ENCODE assay signal across 8 cellular contexts in genomic region chr9:108934323-108934885, GRCh38. TPM values are rescaled to one million over a fixed set of nuclear protein-coding genes. Genes with fewer than 3 reads are reported as not detected.
DNase-seq lines count a peak whose midpoint lies in the region; ATAC-seq and TF ChIP-seq lines count a peak whose summit lies in the region.

Gene ABITRAM (plus strand): TSS chr9:108934400. CDS start chr9:108934487, 87 bp downstream.

- H3K4me1 Mint-ChIP-seq in activated naive CD8-positive, alpha-beta T cell treated with anti-CD3 and anti-CD28 coated beads, Interleukin-2, amount 10 ng/mL, durations not matched to agents 7 days and 5 days, result peaks cover 15% of the 10 kb centered on the region

- H3K27me3 ChIP-seq in HAP-1 (ENCODE audit: low read depth) (no peaks in the 10 kb centered on the region), MM.1S (replicated peaks; ENCODE audit: insufficient read depth, low read length) (no peaks in the 10 kb centered on the region), SK-N-SH (ENCODE audit: insufficient read depth) (no peaks in the 10 kb centered on the region), ovary (no peaks in the 10 kb centered on the region), thyroid gland (no peaks in the 10 kb centered on the region)

- TF ChIP-seq POLR2A in ovary (IDR thresholded peaks at IDR 0.05), result peak; percentile 6
- no peak for TF ChIP-seq POLR2A in thyroid gland (IDR thresholded peaks at IDR 0.05)

- H4K20me1 ChIP-seq in MM.1S (ENCODE audit: insufficient read depth, low read length) (no peaks in the 10 kb centered on the region), SK-N-SH (ENCODE audit: insufficient read depth) (no peaks in the 10 kb centered on the region)

- POLR2A ChIA-PET in SK-N-SH (lab: Yijun Ruan, JAX), result interaction anchor here (0.8 kb wide), 1 partner anchor 8 kb away, joined by 3 read pairs; no protein-coding TSS in a partner anchor
- POLR2A ChIA-PET in activated naive CD8-positive, alpha-beta T cell treated with anti-CD3 and anti-CD28 coated beads, Interleukin-2, amount 10 ng/mL, durations not matched to agents 7 days and 5 days (lab: Charles Lee), result interaction anchor here (0.5 to 1.2 kb wide), 3 partner anchors 79 to 1632 kb away, joined by 3 read pairs; partner anchors contain the start of gene TMEM245

- DNase-seq in GDM1 (lab: John Stamatoyannopoulos, UW) (peak; percentile 82), HAP-1 (ENCODE audit: low spot score in 2 of 2) (peak; percentile 79 to 80), MM.1S (peak; percentile 88), SK-N-SH (peak; percentile 96), Right ventricle myocardium inferior (ENCODE audit: missing footprints) (peak; percentile 91), ovary (peak; percentile 70 to 85 (median 77)), thyroid gland (peak; percentile 73 to 75)
- peak; percentile 84 for DNase-seq in activated naive CD8-positive, alpha-beta T cell treated with anti-CD3 and anti-CD28 coated beads, Interleukin-2, amount 10 ng/mL, durations not matched to agents 7 days and 5 days

- H3F3A ChIP-seq in MM.1S (ENCODE audit: insufficient read depth, low read length) (peaks cover 14% of the 10 kb centered on the region), SK-N-SH (replicated peaks; ENCODE audit: insufficient read depth) (peaks cover 7% of the 10 kb centered on the region)

- H3K4me3 Mint-ChIP-seq in activated naive CD8-positive, alpha-beta T cell treated with anti-CD3 and anti-CD28 coated beads, Interleukin-2, amount 10 ng/mL, durations not matched to agents 7 days and 5 days, result peak within 1 kb of the TSS; percentile 97

- peaks cover 19% of the 10 kb centered on the region for H3K4me1 ChIP-seq in HAP-1
- 0 out of 2 replicates have a peak, but pooled peaks cover 11% of the 10 kb centered on the region for H3K4me1 ChIP-seq in MM.1S (ENCODE audit: low read length)
- H3K4me1 ChIP-seq in SK-N-SH (ENCODE audit: control insufficient read depth in 1 of 2, insufficient read depth in 2 of 2, low read depth in 1 of 2, low read length in 1 of 2), result peaks cover 8 to 9% of the 10 kb centered on the region in 2 experiments; a peak in 3 of 4 replicates
- H3K4me1 ChIP-seq in ovary (ENCODE audit: insufficient read depth), result peaks cover 5% of the 10 kb centered on the region
- H3K4me1 ChIP-seq in thyroid gland, result peaks cover 15 to 48% of the 10 kb centered on the region in 2 donors

- H2AFZ ChIP-seq in MM.1S (ENCODE audit: low read length), result peak within 1 kb of the TSS; percentile 85
- H2AFZ ChIP-seq in SK-N-SH (ENCODE audit: low read depth), result peak within 1 kb of the TSS; percentile 82

- peak within 1 kb of the TSS; percentile 85 for H3K9ac ChIP-seq in MM.1S (ENCODE audit: low read length)
- H3K9ac ChIP-seq in SK-N-SH, result peak within 1 kb of the TSS; percentile 72

- H3K9me2 ChIP-seq in MM.1S (replicated peaks; ENCODE audit: insufficient read depth, low read length), result no peaks in the 10 kb centered on the region
- no peaks in the 10 kb centered on the region for H3K9me2 ChIP-seq in SK-N-SH

- H3K9me3 ChIP-seq in HAP-1 (no peaks in the 10 kb centered on the region), MM.1S (replicated peaks; ENCODE audit: insufficient read depth, low read length) (no peaks in the 10 kb centered on the region), SK-N-SH (no peaks in the 10 kb centered on the region), ovary (no peaks in the 10 kb centered on the region), thyroid gland (no peaks in the 10 kb centered on the region)

- no peak for TF ChIP-seq RAD21 in SK-N-SH (IDR thresholded peaks at IDR 0.05; ENCODE audit: low read length)

- 0 out of 4 replicates have a peak, but pooled peaks of 1 of the 2 experiments have one; percentile 11 for TF ChIP-seq EP300 in SK-N-SH (IDR thresholded peaks at IDR 0.05; ENCODE audit: borderline replicate concordance in 1 of 2, low read depth in 1 of 2, low read length in 1 of 2)
- no peak for TF ChIP-seq EP300 in ovary (IDR thresholded peaks at IDR 0.05)

- H3K79me2 ChIP-seq in MM.1S (ENCODE audit: low read length), result peaks cover 45% of the 10 kb centered on the region
- peaks cover 58% of the 10 kb centered on the region for H3K79me2 ChIP-seq in SK-N-SH (ENCODE audit: insufficient read depth)

- H3K36me3 ChIP-seq in HAP-1 (replicated peaks), result peaks cover 13% of the 10 kb centered on the region
- H3K36me3 ChIP-seq in MM.1S (replicated peaks; ENCODE audit: insufficient read depth, low read length), result no peaks in the 10 kb centered on the region; the same call in 1 of the 2 replicates
- peaks cover 25 to 38% of the 10 kb centered on the region in 2 experiments for H3K36me3 ChIP-seq in SK-N-SH (replicated peaks in 1 of 2; ENCODE audit: control insufficient read depth in 1 of 2, insufficient read depth in 2 of 2, low read length in 1 of 2)
- no peaks in the 10 kb centered on the region for H3K36me3 ChIP-seq in ovary
- H3K36me3 ChIP-seq in thyroid gland, result peaks cover 0 to under 1% of the 10 kb centered on the region in 2 donors

- H3K4me2 ChIP-seq in MM.1S (ENCODE audit: low read depth, low read length) (peak within 1 kb of the TSS; percentile 73), SK-N-SH (peak within 1 kb of the TSS; percentile 94)

- H3K27ac ChIP-seq in MM.1S (ENCODE audit: low read length) (peak within 1 kb of the TSS; percentile 85), SK-N-SH (ENCODE audit: low read depth in 2 of 2, low read length in 1 of 2) (peak within 1 kb of the TSS; percentile 78 to 94), ovary (peak within 1 kb of the TSS; percentile 69 to 87), thyroid gland (peak within 1 kb of the TSS; percentile 86 to 96 (median 89))

- no peaks in the 10 kb centered on the region for H3K27me3 Mint-ChIP-seq in activated naive CD8-positive, alpha-beta T cell treated with anti-CD3 and anti-CD28 coated beads, Interleukin-2, amount 10 ng/mL, durations not matched to agents 7 days and 5 days

- TF ChIP-seq CTCF in MM.1S (IDR thresholded peaks at IDR 0.05; ENCODE audit: low read length), result no peak
- no peak for TF ChIP-seq CTCF in SK-N-SH (IDR thresholded peaks at IDR 0.05)
- no peak for TF ChIP-seq CTCF in ovary (IDR thresholded peaks at IDR 0.05)
- no peak for TF ChIP-seq CTCF in thyroid gland (IDR thresholded peaks at IDR 0.05)

- CTCF ChIA-PET in SK-N-SH (lab: Yijun Ruan, JAX), result no interaction called here

- peak within 1 kb of the TSS; percentile 99 for H3K27ac Mint-ChIP-seq in activated naive CD8-positive, alpha-beta T cell treated with anti-CD3 and anti-CD28 coated beads, Interleukin-2, amount 10 ng/mL, durations not matched to agents 7 days and 5 days

- no peaks in the 10 kb centered on the region for H3K9me3 Mint-ChIP-seq in activated naive CD8-positive, alpha-beta T cell treated with anti-CD3 and anti-CD28 coated beads, Interleukin-2, amount 10 ng/mL, durations not matched to agents 7 days and 5 days

- ATAC-seq in activated naive CD8-positive, alpha-beta T cell treated with anti-CD3 and anti-CD28 coated beads, Interleukin-2, amount 10 ng/mL, durations not matched to agents 7 days and 5 days (ENCODE audit: low read depth), result peak; percentile 80
- ATAC-seq in Right ventricle myocardium inferior, result peak; percentile 95

- H3K4me3 ChIP-seq in HAP-1 (peak within 1 kb of the TSS; percentile 95), MM.1S (ENCODE audit: low read length) (peak within 1 kb of the TSS; percentile 87), SK-N-SH (ENCODE audit: low read depth in 2 of 2, low read length in 1 of 2) (peak within 1 kb of the TSS; percentile 84 to 99), ovary (peak within 1 kb of the TSS; percentile 44), thyroid gland (replicated peaks in 1 of 3) (peak within 1 kb of the TSS; percentile 76 to 99 (median 95))

- peaks cover 1% of the 10 kb centered on the region for H3K36me3 Mint-ChIP-seq in activated naive CD8-positive, alpha-beta T cell treated with anti-CD3 and anti-CD28 coated beads, Interleukin-2, amount 10 ng/mL, durations not matched to agents 7 days and 5 days

- intact Hi-C loops in Right ventricle myocardium inferior (cut with DNase I) (no loop called here), ovary (cut with DNase I) (loop anchor here in 1 of 4 donors (1.0 kb wide), 1 partner anchor 79 kb away; the partner anchor contains the start of gene CTNNAL1), thyroid gland (cut with DNase I) (no loop called here)

- in situ Hi-C loops in HAP-1 (cut with MboI; ENCODE audit: low sequenced_read_pairs), result no loop called here

- 1% methylated on average over 12 of the region's 47 CpGs for WGBS in SK-N-SH (ENCODE audit: low lambda C conversion rate)
- WGBS in ovary, 3 donors, result 1% methylated on average over 40 to 47 of the region's 47 CpGs
- WGBS in thyroid gland, 2 donors, result 0 to 1% methylated on average over 34 to 45 of the region's 47 CpGs

TF ChIP-seq in SK-N-SH, 30 proteins besides CTCF, POLR2A, EP300 and RAD21 (continues in another document):
- no peak for TF ChIP-seq SMC3 (IDR thresholded peaks at IDR 0.05; ENCODE audit: low read depth, low read length)
- peak; percentile 82 for TF ChIP-seq GABPA (IDR thresholded peaks at IDR 0.05; ENCODE audit: low read depth)
- peak; percentile 58 for TF ChIP-seq SIN3A (IDR thresholded peaks at IDR 0.05; ENCODE audit: borderline replicate concordance, low read depth, low read length)
- peak; percentile 74; the same call in 1 of the 2 replicates for TF ChIP-seq MXI1 (IDR thresholded peaks at IDR 0.05; ENCODE audit: low read depth, low read length)
- TF ChIP-seq TEAD4 (IDR thresholded peaks at IDR 0.05; ENCODE audit: borderline replicate concordance, insufficient read depth), result no peak
- no peak for TF ChIP-seq NFIC (IDR thresholded peaks at IDR 0.05; ENCODE audit: borderline replicate concordance)
- TF ChIP-seq PBX3 (IDR thresholded peaks at IDR 0.05), result no peak
- peak; percentile 76 for TF ChIP-seq NRF1 (IDR thresholded peaks at IDR 0.05; ENCODE audit: low read depth, low read length)

RNA-seq across cellular contexts. Expression of gene ABITRAM, which starts in this region (rescaled TPM):
- polyA plus RNA-seq in SK-N-SH (2012; rRNA removed) (13.9 and 18.2 TPM in 2 replicates), ovary (10 to 100 TPM in 1 of 2 donors, 1 to 10 TPM in 1; 7.5 to 14.3 TPM)
- 18.7 and 21.9 TPM in 2 replicates for polyA plus RNA-seq in SK-N-SH (2012; cell fraction: cytosol; rRNA removed)
- 12.0 and 22.8 TPM in 2 replicates for polyA plus RNA-seq in SK-N-SH (2012; cell fraction: nucleus; rRNA removed)
- total RNA-seq in activated naive CD8-positive, alpha-beta T cell treated with anti-CD3 and anti-CD28 coated beads, Interleukin-2, amount 10 ng/mL, durations not matched to agents 7 days and 5 days, result 1 to 10 TPM; 9.2 to 9.7 TPM
- total RNA-seq in Right ventricle myocardium inferior (16.0 TPM), ovary (10 to 100 TPM in 2 of 7 donors, 1 to 10 TPM in 5; 6.8 to 15.1 (median 8.4) TPM), thyroid gland (10 to 100 TPM; 18.5 to 42.9 (median 19.1) TPM)

Comparison
In these comparisons a context has a peak if more than half of its experiments do, and no peak if none do; other contexts are left out.
1. Peak in every context shown above with its lines: DNase-seq, ATAC-seq, H3K4me3 ChIP-seq and H3K27ac ChIP-seq.
2. H3K4me3 ChIP-seq: peak in every context shown above with its lines; median percentile 95 in HAP-1; 95 in thyroid gland; 92 in SK-N-SH; 87 in MM.1S; 44 in ovary.